Comparison of ENCODE assay signal across 8 cellular contexts in genomic region chr3:47512416-47513124, GRCh38. TPM values are rescaled to one million over a fixed set of nuclear protein-coding genes. Genes with fewer than 3 reads are reported as not detected.
DNase-seq lines count a peak whose midpoint lies in the region; ATAC-seq and TF ChIP-seq lines count a peak whose summit lies in the region.

No MANE protein-coding gene starts in this region.

- peak overlapping the region; percentile 90 for H3K27ac ChIP-seq in neutrophil

- H3K27me3 Mint-ChIP-seq in activated CD4-positive, alpha-beta memory T cell treated with anti-CD3 and anti-CD28 coated beads, Interleukin-2, amount 10 ng/mL, durations not matched to agents 7 days and 5 days, result peaks cover 4% of the 10 kb centered on the region

- ATAC-seq in HG03139 (IDR thresholded peaks at IDR 0.05; ENCODE audit: unreplicated experiment) (no peak), GM21526 (IDR thresholded peaks at IDR 0.05; ENCODE audit: low FRiP score, unreplicated experiment) (no peak)

- H3K27ac Mint-ChIP-seq in activated CD4-positive, alpha-beta memory T cell treated with anti-CD3 and anti-CD28 coated beads, Interleukin-2, amount 10 ng/mL, durations not matched to agents 7 days and 5 days, result peak overlapping the region; percentile 98

- H3K4me3 Mint-ChIP-seq in activated CD4-positive, alpha-beta memory T cell treated with anti-CD3 and anti-CD28 coated beads, Interleukin-2, amount 10 ng/mL, durations not matched to agents 7 days and 5 days, result peak overlapping the region; percentile 98

- POLR2A ChIA-PET in activated CD4-positive, alpha-beta memory T cell treated with anti-CD3 and anti-CD28 coated beads, Interleukin-2, amount 10 ng/mL, durations not matched to agents 7 days and 5 days (lab: Charles Lee), result interaction anchor here (0.7 to 2.2 kb wide), 10 partner anchors 10 to 312 kb away, joined by 3 to 11 read pairs (median 4); partner anchors contain the start of genes DHX30, PTPN23, SCAP and SMARCC1

- CTCF ChIA-PET in activated CD4-positive, alpha-beta memory T cell treated with anti-CD3 and anti-CD28 coated beads, Interleukin-2, amount 10 ng/mL, durations not matched to agents 7 days and 5 days (lab: Charles Lee), result interaction anchor here (0.7 to 6.0 kb wide), 8 partner anchors 9 to 902 kb away, joined by 3 to 28 read pairs (median 4); no protein-coding TSS in a partner anchor

- H3K4me1 Mint-ChIP-seq in activated CD4-positive, alpha-beta memory T cell treated with anti-CD3 and anti-CD28 coated beads, Interleukin-2, amount 10 ng/mL, durations not matched to agents 7 days and 5 days, result peaks cover 23% of the 10 kb centered on the region

- peaks cover 38% of the 10 kb centered on the region for H3K36me3 Mint-ChIP-seq in activated CD4-positive, alpha-beta memory T cell treated with anti-CD3 and anti-CD28 coated beads, Interleukin-2, amount 10 ng/mL, durations not matched to agents 7 days and 5 days (ENCODE audit: low read depth)

- H3K4me1 ChIP-seq in neutrophil (ENCODE audit: control insufficient read depth in 1 of 2, insufficient read depth in 1 of 2, low read depth in 1 of 2, low read length in 1 of 2), result peaks cover 6 to 7% of the 10 kb centered on the region in 2 experiments

- no peaks in the 10 kb centered on the region for H3K9me3 Mint-ChIP-seq in activated CD4-positive, alpha-beta memory T cell treated with anti-CD3 and anti-CD28 coated beads, Interleukin-2, amount 10 ng/mL, durations not matched to agents 7 days and 5 days

- DNase-seq in LHCN-M2 (ENCODE audit: low read depth) (peak; percentile 19), fibroblast of pulmonary artery (ENCODE audit: low read depth) (peak; percentile 18), hippocampal formation (lab: John Stamatoyannopoulos, UW) (no peak)
- DNase-seq in activated CD4-positive, alpha-beta memory T cell treated with anti-CD3 and anti-CD28 coated beads, Interleukin-2, amount 10 ng/mL, durations not matched to agents 7 days and 5 days, result peak; percentile 42

- TF ChIP-seq CTCF in fibroblast of pulmonary artery (IDR thresholded peaks at IDR 0.05; ENCODE audit: low read length, missing control alignments) (no peak), neutrophil (IDR thresholded peaks at IDR 0.05) (no peak)

- no peaks in the 10 kb centered on the region for H3K27me3 ChIP-seq in neutrophil

- peak overlapping the region; percentile 77 for H3K4me3 ChIP-seq in GM08714 (ENCODE audit: low read length)
- H3K4me3 ChIP-seq in fibroblast of pulmonary artery (replicated peaks; ENCODE audit: low read depth, low read length), result peak overlapping the region; percentile 91
- H3K4me3 ChIP-seq in neutrophil (ENCODE audit: low read depth in 1 of 2, low read length in 1 of 2), result peak overlapping the region; percentile 98 to 99

- H3K9me3 ChIP-seq in neutrophil, result no peaks in the 10 kb centered on the region

- H3K36me3 ChIP-seq in neutrophil, result peaks cover 11% of the 10 kb centered on the region

RNA-seq across cellular contexts. Expression of gene ELP6, which starts 0.9 kb away (rescaled TPM):
- 40.8 and 46.7 TPM in 2 replicates for total RNA-seq in LHCN-M2 (2014; rRNA removed)
- polyA plus RNA-seq in LHCN-M2 (2012), result 48.6 TPM
- total RNA-seq in activated CD4-positive, alpha-beta memory T cell treated with anti-CD3 and anti-CD28 coated beads, Interleukin-2, amount 10 ng/mL, durations not matched to agents 7 days and 5 days, result 10 to 100 TPM; 34.9 to 36.6 TPM

RNA-seq across cellular contexts. Expression of gene SCAP, which starts 36.8 kb away (rescaled TPM):
- 66.5 and 71.1 TPM in 2 replicates for total RNA-seq in LHCN-M2 (2014; rRNA removed)
- 33.7 TPM for polyA plus RNA-seq in LHCN-M2 (2012)
- 10 to 100 TPM; 53.6 to 56.5 TPM for total RNA-seq in activated CD4-positive, alpha-beta memory T cell treated with anti-CD3 and anti-CD28 coated beads, Interleukin-2, amount 10 ng/mL, durations not matched to agents 7 days and 5 days

Comparison
In these comparisons a context has a peak if more than half of its experiments do, and no peak if none do; other contexts are left out.
1. DNase-seq: peak in LHCN-M2 (single experiment), activated CD4-positive, alpha-beta memory T cell treated with anti-CD3 and anti-CD28 coated beads, Interleukin-2, amount 10 ng/mL, durations not matched to agents 7 days and 5 days (single experiment) and fibroblast of pulmonary artery (single experiment); none in hippocampal formation (0 of 2).
2. Peak in every context shown above with its lines, with median percentiles within 50 percentile points of each other: H3K4me3 ChIP-seq.